In the genomic region with DNA sequence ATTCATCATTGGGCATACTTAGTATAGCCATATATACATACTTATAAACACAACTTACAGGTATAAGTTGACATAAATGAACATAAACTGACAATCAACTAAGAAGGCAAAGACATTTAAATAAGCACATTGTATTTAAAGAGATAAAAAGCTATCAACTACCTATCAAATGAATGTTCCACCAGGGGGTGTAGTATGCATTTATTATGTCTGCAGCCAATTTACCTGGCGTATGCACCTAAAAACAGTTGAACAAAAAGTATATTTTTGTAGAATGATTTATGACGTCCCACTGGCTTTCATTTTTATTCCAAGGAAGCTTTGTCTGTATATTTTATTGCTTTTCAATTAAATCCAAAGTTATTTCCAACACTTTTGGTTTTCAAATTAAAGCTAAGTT, we compare ENCODE assay signal across 14 cellular contexts.
A peak's percentile ranks its signal among the peaks of the same experiment; 100 is the strongest.
DNase-seq lines count a peak whose midpoint lies in the region; ATAC-seq and TF ChIP-seq lines count a peak whose summit lies in the region.
"Had no signal": no experiment of that assay in that cellular context is flagged by ENCODE, and none has a peak within 500 bp of the region (broad histone marks: within the 10 kb centered on the region; RNA-seq: fewer than 3 reads in every experiment).

No MANE protein-coding gene starts in this region.

- H4K20me1 ChIP-seq in OCI-LY1 (ENCODE audit: insufficient read depth, low read length): no peaks in the 10 kb centered on the region

- no peak overlapping the region for H3K9ac ChIP-seq in OCI-LY1 (ENCODE audit: low read length)
- H3K9ac ChIP-seq in endodermal cell (ENCODE audit: extremely low read depth, low read length, poor library complexity, severe bottlenecking): no peak overlapping the region

- H3K9me2 ChIP-seq in OCI-LY1 (ENCODE audit: low read depth, low read length): no peaks in the 10 kb centered on the region

- H3K4me1 ChIP-seq in OCI-LY1 (ENCODE audit: insufficient read depth, low read length, severe bottlenecking): no peaks in the 10 kb centered on the region
- peaks cover 2% of the 10 kb centered on the region for H3K4me1 ChIP-seq in endodermal cell (ENCODE audit: control insufficient read depth, insufficient read depth, low read length)
- H3K4me1 ChIP-seq: esophagus muscularis mucosa, lower lobe of right lung had no signal

- H3K27ac Mint-ChIP-seq in endodermal cell: no peak overlapping the region
- H3K27ac Mint-ChIP-seq: activated naive CD8-positive, alpha-beta T cell; IgD-negative memory B cell had no signal

- H3K4me3 ChIP-seq in OCI-LY1 (ENCODE audit: low read depth, low read length, poor library complexity, severe bottlenecking) (no peak overlapping the region), endodermal cell (ENCODE audit: low read length) (no peak overlapping the region)
- H3K4me3 ChIP-seq: esophagus muscularis mucosa, lower lobe of right lung, SK-N-MC had no signal

- 87% methylated on average over 2 of the region's 2 CpGs; no CpG with 5 or more reads in 1 of the 2 experiments for WGBS in endodermal cell (ENCODE audit: insufficient coverage in 1 of 2, insufficient read length in 1 of 2), 2 experiments

- H3K27ac ChIP-seq in OCI-LY1 (ENCODE audit: low read depth, low read length, poor library complexity, severe bottlenecking) (no peak overlapping the region), endodermal cell (ENCODE audit: low read depth, low read length) (no peak overlapping the region)
- H3K27ac ChIP-seq: esophagus muscularis mucosa, lower lobe of right lung, SK-N-MC had no signal

- no peaks in the 10 kb centered on the region for H3K36me3 Mint-ChIP-seq in endodermal cell (ENCODE audit: low read depth)
- H3K36me3 Mint-ChIP-seq: activated naive CD8-positive, alpha-beta T cell had no signal

- H3K4me3 Mint-ChIP-seq in endodermal cell: no peak overlapping the region
- H3K4me3 Mint-ChIP-seq: activated naive CD8-positive, alpha-beta T cell; IgD-negative memory B cell had no signal

- DNase-seq in NCI-H82 (lab: John Stamatoyannopoulos, UW): peak; percentile 2
- DNase-seq in NCI-H82 treated with DMSO at 0.1 percent for 48 hours (lab: John Stamatoyannopoulos, UW; ENCODE audit: unreplicated experiment): no peak
- DNase-seq in endodermal cell: no peak
- peak; percentile 65 for DNase-seq in renal cortical epithelial cell (ENCODE audit: low read depth)
- DNase-seq in central memory CD4-positive, alpha-beta T cell: no peak
- DNase-seq in activated CD4-positive, CD25-positive, alpha-beta regulatory T cell (lab: John Stamatoyannopoulos, UW): no peak
- DNase-seq: activated CD4-positive, alpha-beta T cell treated with anti-CD3 and anti-CD28 coated beads for 48 hours; lower lobe of right lung had no signal

- H3K9me3 ChIP-seq in OCI-LY1 (ENCODE audit: low read length): no peaks in the 10 kb centered on the region
- H3K9me3 ChIP-seq in endodermal cell (ENCODE audit: control insufficient read depth, low read length): no peaks in the 10 kb centered on the region
- H3K9me3 ChIP-seq: esophagus muscularis mucosa, lower lobe of right lung had no signal

- H2AFZ ChIP-seq in OCI-LY1 (ENCODE audit: low read length): no peak overlapping the region

- H3F3A ChIP-seq in OCI-LY1 (ENCODE audit: insufficient read depth, low read length): no peaks in the 10 kb centered on the region; the same call in 1 of the 2 replicates

- H3K79me2 ChIP-seq in OCI-LY1 (ENCODE audit: insufficient read depth, low read length): no peaks in the 10 kb centered on the region

- no peak overlapping the region for H3K4me2 ChIP-seq in OCI-LY1 (ENCODE audit: low read length)

- peaks cover 2% of the 10 kb centered on the region for H3K9me3 Mint-ChIP-seq in endodermal cell
- H3K9me3 Mint-ChIP-seq: IgD-negative memory B cell had no signal

- H3K36me3 ChIP-seq in OCI-LY1 (ENCODE audit: insufficient read depth, low read length) (peaks cover 64% of the 10 kb centered on the region), endodermal cell (ENCODE audit: control insufficient read depth, insufficient read depth, low read length) (no peaks in the 10 kb centered on the region)
- H3K36me3 ChIP-seq: esophagus muscularis mucosa, lower lobe of right lung had no signal

- H3K27me3 ChIP-seq in OCI-LY1 (ENCODE audit: insufficient read depth, low read length) (no peaks in the 10 kb centered on the region), endodermal cell (ENCODE audit: control insufficient read depth, insufficient read depth, low read length, poor library complexity, severe bottlenecking) (no peaks in the 10 kb centered on the region)
- H3K27me3 ChIP-seq: esophagus muscularis mucosa had no signal

- ATAC-seq in HG02798 (IDR thresholded peaks at IDR 0.05; ENCODE audit: poor library complexity, unreplicated experiment): no peak
- ATAC-seq: lower lobe of right lung had no signal

- H3K4me1 Mint-ChIP-seq in endodermal cell: no peaks in the 10 kb centered on the region

- H3K27me3 Mint-ChIP-seq in endodermal cell (ENCODE audit: insufficient read depth): no peaks in the 10 kb centered on the region
- H3K27me3 Mint-ChIP-seq: IgD-negative memory B cell had no signal

- peak; percentile 32; the same call in 1 of the 2 replicates for TF ChIP-seq CTCF in OCI-LY1 (IDR thresholded peaks at IDR 0.05; ENCODE audit: low read length)
- TF ChIP-seq CTCF in endodermal cell (conservative IDR thresholded peaks at IDR 0.05): peak; percentile 34

Comparison
In these comparisons a context has a peak if more than half of its experiments do, and no peak if none do; other contexts are left out.
1. DNase-seq: peak in NCI-H82 (single experiment) and renal cortical epithelial cell (single experiment); none in NCI-H82 treated with DMSO at 0.1 percent for 48 hours (single experiment), endodermal cell (single experiment), central memory CD4-positive, alpha-beta T cell (single experiment) and activated CD4-positive, CD25-positive, alpha-beta regulatory T cell (0 of 4).